Comparison of ENCODE assay signal across 8 cellular contexts in genomic region chr5:150436141-150436680, GRCh38. TPM values are rescaled to one million over a fixed set of nuclear protein-coding genes. Genes with fewer than 3 reads are reported as not detected.
DNase-seq lines count a peak whose midpoint lies in the region; ATAC-seq and TF ChIP-seq lines count a peak whose summit lies in the region.

No MANE protein-coding gene starts in this region.

- H3K4me3 ChIP-seq in mucosa of stomach (ENCODE audit: low read length): no peak overlapping the region

- H3K4me1 ChIP-seq in mucosa of stomach (ENCODE audit: control insufficient read depth, insufficient read depth, low read length): peaks cover 6% of the 10 kb centered on the region

- peak; percentile 85 for DNase-seq in D341Med (ENCODE audit: low spot score)
- peak; percentile 76 for DNase-seq in HT1080 (ENCODE audit: low read depth)
- DNase-seq in NOMO-1 treated with dmso at 0.1 percent for 144 hours (lab: John Stamatoyannopoulos, UW; ENCODE audit: unreplicated experiment): peak; percentile 84
- peak; percentile 96 for DNase-seq in activated CD8-positive, alpha-beta memory T cell treated with anti-CD3 and anti-CD28 coated beads for 24 hours
- peak; percentile 89 for DNase-seq in endothelial cell (ENCODE audit: low spot score)
- peak; percentile 97 for DNase-seq in stimulated activated CD8-positive, alpha-beta memory T cell treated with anti-CD3 and anti-CD28 coated beads, Interleukin-4, amount 100 ng/mL, for 48 hours

- no peaks in the 10 kb centered on the region for H3K27me3 ChIP-seq in mucosa of stomach (ENCODE audit: control insufficient read depth, insufficient read depth, low read length)

- H3K4me3 Mint-ChIP-seq in endothelial cell (ENCODE audit: unreplicated experiment): no peak overlapping the region

- H3K27me3 Mint-ChIP-seq in endothelial cell (ENCODE audit: unreplicated experiment): peaks cover 3% of the 10 kb centered on the region

- no peaks in the 10 kb centered on the region for H3K9me3 Mint-ChIP-seq in endothelial cell (ENCODE audit: unreplicated experiment)

- ATAC-seq in GM21423 (IDR thresholded peaks at IDR 0.05; ENCODE audit: unreplicated experiment): peak; percentile 89

- no peaks in the 10 kb centered on the region for H3K36me3 ChIP-seq in mucosa of stomach (ENCODE audit: control insufficient read depth, insufficient read depth, low read length)

- no peaks in the 10 kb centered on the region for H3K9me3 ChIP-seq in mucosa of stomach (ENCODE audit: control insufficient read depth, low read length)

- H3K27ac Mint-ChIP-seq in endothelial cell (ENCODE audit: unreplicated experiment): no peak overlapping the region

- peak overlapping the region; percentile 47 for H3K9ac ChIP-seq in mucosa of stomach (ENCODE audit: low read length)

- peak; percentile 92 for TF ChIP-seq CTCF in endothelial cell (IDR thresholded peaks at IDR 0.05; ENCODE audit: unreplicated experiment)

- peaks cover 32% of the 10 kb centered on the region for H3K4me1 Mint-ChIP-seq in endothelial cell (ENCODE audit: unreplicated experiment)

- peaks cover 3% of the 10 kb centered on the region for H3K36me3 Mint-ChIP-seq in endothelial cell (ENCODE audit: low read depth, unreplicated experiment)

RNA-seq across cellular contexts. Expression of gene RPS14, which starts 13.3 kb away (rescaled TPM):
- total RNA-seq in HT1080 (2014; rRNA removed; shearing (Covaris generic)): 1,800 and 2,863 TPM in 2 replicates
- polyA plus RNA-seq in HT1080 (2015; cell fraction: cytosol; rRNA removed): 3,415 and 3,568 TPM in 2 replicates
- 814 and 883 TPM in 2 replicates for polyA plus RNA-seq in HT1080 (2015; cell fraction: nucleus; rRNA removed)
- 2,784 TPM for total RNA-seq in endothelial cell (ENCODE audit: unreplicated experiment)

RNA-seq across cellular contexts. Expression of gene CD74, which starts 23.5 kb away (rescaled TPM):
- 0.17 and 1.2 TPM in 2 replicates for total RNA-seq in HT1080 (2014; rRNA removed; shearing (Covaris generic))
- polyA plus RNA-seq in HT1080 (2015; cell fraction: cytosol; rRNA removed): 9.1 and 9.4 TPM in 2 replicates
- 8.3 and 12.6 TPM in 2 replicates for polyA plus RNA-seq in HT1080 (2015; cell fraction: nucleus; rRNA removed)
- total RNA-seq in endothelial cell (ENCODE audit: unreplicated experiment): 170 TPM

Comparison
In these comparisons a context has a peak if more than half of its experiments do, and no peak if none do; other contexts are left out.
1. RNA of gene CD74, which starts 23.5 kb away (total RNA-seq): 170 TPM in endothelial cell (single experiment); 0.17 to 1.2 TPM in HT1080; every median in the first group is over 10 times any median in the second.
2. Peak in every context shown above with its lines, with median percentiles within 50 percentile points of each other: DNase-seq.